Comparison of ENCODE assay signal across 8 cellular contexts in genomic region chr17:57945999-57946797, GRCh38. TPM values are rescaled to one million over a fixed set of nuclear protein-coding genes. Genes with fewer than 3 reads are reported as not detected.
DNase-seq lines count a peak whose midpoint lies in the region; ATAC-seq and TF ChIP-seq lines count a peak whose summit lies in the region.

No MANE protein-coding gene starts in this region.

- peaks cover 2% of the 10 kb centered on the region for H3K27me3 Mint-ChIP-seq in CD8-positive, alpha-beta T cell (ENCODE audit: low read depth)
- H3K27me3 Mint-ChIP-seq in stimulated activated naive CD8-positive, alpha-beta T cell treated with anti-CD3 and anti-CD28 coated beads, Interleukin-15, amount 100 ng/mL, for 72 hours: peaks cover 20% of the 10 kb centered on the region

- no peak for DNase-seq in CD8-positive, alpha-beta T cell
- no peak for DNase-seq in SK-N-MC (ENCODE audit: low read depth, low spot score)
- peak; percentile 82 to 92 for DNase-seq in foreskin keratinocyte
- no peak for DNase-seq in stimulated activated naive CD8-positive, alpha-beta T cell treated with anti-CD3 and anti-CD28 coated beads, Interleukin-15, amount 100 ng/mL, for 72 hours
- DNase-seq in stimulated activated CD4-positive, alpha-beta T cell treated with anti-CD3 and anti-CD28 coated beads, Interleukin-2, amount 100 ng/mL, for 24 hours: no peak
- DNase-seq in NCI-H1436 (lab: John Stamatoyannopoulos, UW): no peak
- no peak for DNase-seq in amygdala (lab: John Stamatoyannopoulos, UW)

- no peak overlapping the region for H3K27ac ChIP-seq in CD8-positive, alpha-beta T cell (ENCODE audit: low read depth, low read length)
- H3K27ac ChIP-seq in SK-N-MC: peak overlapping the region; percentile 96
- H3K27ac ChIP-seq in foreskin keratinocyte: peak overlapping the region; percentile 69

- intact Hi-C loops in CD8-positive, alpha-beta T cell (cut with DNase I, micrococcal nuclease): no loop called here

- peaks cover 29% of the 10 kb centered on the region for H3K4me1 Mint-ChIP-seq in CD8-positive, alpha-beta T cell (ENCODE audit: low read depth)
- peaks cover 49% of the 10 kb centered on the region for H3K4me1 Mint-ChIP-seq in stimulated activated naive CD8-positive, alpha-beta T cell treated with anti-CD3 and anti-CD28 coated beads, Interleukin-15, amount 100 ng/mL, for 72 hours

- H3K9ac ChIP-seq in SK-N-MC (ENCODE audit: insufficient read length): peak overlapping the region; percentile 3

- peak; percentile 54 for ATAC-seq in CD8-positive, alpha-beta T cell
- peak; percentile 15 for ATAC-seq in GM21737 (IDR thresholded peaks at IDR 0.05; ENCODE audit: unreplicated experiment)
- ATAC-seq in foreskin keratinocyte: peak; percentile 57
- ATAC-seq in stimulated activated naive CD8-positive, alpha-beta T cell treated with anti-CD3 and anti-CD28 coated beads, Interleukin-15, amount 100 ng/mL, for 72 hours: peak; percentile 18

- TF ChIP-seq CTCF in CD8-positive, alpha-beta T cell (IDR thresholded peaks at IDR 0.05): no peak
- TF ChIP-seq CTCF in foreskin keratinocyte (conservative IDR thresholded peaks at IDR 0.05): peak; percentile 58

- H3K36me3 Mint-ChIP-seq in CD8-positive, alpha-beta T cell: no peaks in the 10 kb centered on the region

- H3K4me3 ChIP-seq in CD8-positive, alpha-beta T cell (ENCODE audit: low read depth, low read length): peak overlapping the region; percentile 43
- H3K4me3 ChIP-seq in SK-N-MC: no peak overlapping the region; the same call in 1 of the 2 replicates

- H3K4me1 ChIP-seq in CD8-positive, alpha-beta T cell (ENCODE audit: insufficient read depth, low read length): peaks cover 6% of the 10 kb centered on the region
- peaks cover 57% of the 10 kb centered on the region for H3K4me1 ChIP-seq in foreskin keratinocyte

- H3K27me3 ChIP-seq in CD8-positive, alpha-beta T cell (ENCODE audit: insufficient read depth, low read length): no peaks in the 10 kb centered on the region
- no peaks in the 10 kb centered on the region for H3K27me3 ChIP-seq in foreskin keratinocyte

- H3K36me3 ChIP-seq in CD8-positive, alpha-beta T cell (ENCODE audit: insufficient read depth, low read length): no peaks in the 10 kb centered on the region
- H3K36me3 ChIP-seq in SK-N-MC (ENCODE audit: insufficient read depth, low read length): no peaks in the 10 kb centered on the region

- H3K27ac Mint-ChIP-seq in CD8-positive, alpha-beta T cell: peak overlapping the region; percentile 19
- H3K27ac Mint-ChIP-seq in stimulated activated naive CD8-positive, alpha-beta T cell treated with anti-CD3 and anti-CD28 coated beads, Interleukin-15, amount 100 ng/mL, for 72 hours: no peak overlapping the region

- no peaks in the 10 kb centered on the region for H3K9me3 Mint-ChIP-seq in CD8-positive, alpha-beta T cell
- H3K9me3 Mint-ChIP-seq in stimulated activated naive CD8-positive, alpha-beta T cell treated with anti-CD3 and anti-CD28 coated beads, Interleukin-15, amount 100 ng/mL, for 72 hours: no peaks in the 10 kb centered on the region

- CTCF ChIA-PET in CD8-positive, alpha-beta T cell (lab: Charles Lee): interaction anchor here (0.9 to 2.7 kb wide), 2 partner anchors 53 to 54 kb away, joined by 3 to 8 read pairs; no protein-coding TSS in a partner anchor

- no peaks in the 10 kb centered on the region for H3K9me3 ChIP-seq in CD8-positive, alpha-beta T cell (ENCODE audit: low read length)
- no peaks in the 10 kb centered on the region for H3K9me3 ChIP-seq in SK-N-MC (ENCODE audit: low read depth, low read length)

- H3K4me3 Mint-ChIP-seq in CD8-positive, alpha-beta T cell: peak overlapping the region; percentile 88
- H3K4me3 Mint-ChIP-seq in stimulated activated naive CD8-positive, alpha-beta T cell treated with anti-CD3 and anti-CD28 coated beads, Interleukin-15, amount 100 ng/mL, for 72 hours: peak overlapping the region in 1 of 2 donors; percentile 58

- POLR2A ChIA-PET in CD8-positive, alpha-beta T cell (lab: Charles Lee): interaction anchor here (1.0 to 1.6 kb wide), 4 partner anchors 10 to 44 kb away, joined by 3 to 5 read pairs (median 3); no protein-coding TSS in a partner anchor

RNA-seq across cellular contexts. Expression of gene CUEDC1, which starts 9.0 kb away (rescaled TPM):
- under 1 TPM in 1 of 2 experiments, not detected in 1; 0.22 TPM for total RNA-seq in CD8-positive, alpha-beta T cell
- 11.6 and 13.1 TPM in 2 replicates for total RNA-seq in foreskin keratinocyte
- polyA plus RNA-seq in foreskin keratinocyte: 16.6 TPM in 2 replicates

RNA-seq across cellular contexts. Expression of gene VEZF1, which starts 41.9 kb away (rescaled TPM):
- total RNA-seq in CD8-positive, alpha-beta T cell: 10 to 100 TPM; 45.2 to 46.6 TPM
- 40.2 and 42.4 TPM in 2 replicates for total RNA-seq in foreskin keratinocyte
- 9.6 and 12.2 TPM in 2 replicates for polyA plus RNA-seq in foreskin keratinocyte

Comparison
In these comparisons a context has a peak if more than half of its experiments do, and no peak if none do; other contexts are left out.
1. DNase-seq: peak in foreskin keratinocyte (2 of 2); none in CD8-positive, alpha-beta T cell (0 of 7), SK-N-MC (single experiment), stimulated activated naive CD8-positive, alpha-beta T cell treated with anti-CD3 and anti-CD28 coated beads, Interleukin-15, amount 100 ng/mL, for 72 hours (0 of 2), stimulated activated CD4-positive, alpha-beta T cell treated with anti-CD3 and anti-CD28 coated beads, Interleukin-2, amount 100 ng/mL, for 24 hours (0 of 2), NCI-H1436 (single experiment) and amygdala (0 of 56).
2. RNA of gene CUEDC1, which starts 9.0 kb away (total RNA-seq): 11.6 to 13.1 TPM in foreskin keratinocyte; 0.22 TPM in CD8-positive, alpha-beta T cell; every median in the first group is over 10 times any median in the second.
3. Peak in every context shown above with its lines, with median percentiles within 50 percentile points of each other: ATAC-seq.